In genomic region chr7:149180713-149181112, GRCh38 we compare ENCODE assay signal across 18 cellular contexts.
"Had no signal": no experiment of that assay in that cellular context is flagged by ENCODE, and none has a peak within 500 bp of the region (broad histone marks: within the 10 kb centered on the region; RNA-seq: fewer than 3 reads in every experiment).

No MANE protein-coding gene starts in this region.

- H3K4me1 Mint-ChIP-seq: activated naive CD4-positive, alpha-beta T cell treated with anti-CD3 and anti-CD28 coated beads, Interleukin-2, amount 10 ng/mL, durations not matched to agents 7 days and 5 days; natural killer cell had no signal

- H3K27me3 Mint-ChIP-seq: activated naive CD4-positive, alpha-beta T cell treated with anti-CD3 and anti-CD28 coated beads, Interleukin-2, amount 10 ng/mL, durations not matched to agents 7 days and 5 days; stimulated activated naive B cell treated with anti-CD40 and anti-IgM and Interleukin-4, amounts not matched to agents 10 μg/mL and 1 μg/mL and 100 μg/mL, for 72 hours had no signal

- ATAC-seq: body of pancreas; heart left ventricle; natural killer cell; right lobe of liver; stimulated activated naive B cell treated with anti-CD40 and anti-IgM and Interleukin-4, amounts not matched to agents 10 μg/mL and 1 μg/mL and 100 μg/mL, for 72 hours had no signal

- H3K27ac ChIP-seq: body of pancreas, prostate gland, right lobe of liver, tibial nerve had no signal

- H3K27ac Mint-ChIP-seq: activated naive CD4-positive, alpha-beta T cell treated with anti-CD3 and anti-CD28 coated beads, Interleukin-2, amount 10 ng/mL, durations not matched to agents 7 days and 5 days; activated T-helper 2 cell treated with anti-CD3 and anti-CD28 coated beads, Interferon-gamma antibody, Interleukin-2, Interleukin-4, amounts not matched to agents 10 μg/mL and 5 μg/mL and 100 μg/mL, durations not matched to agents 14 hours and 24 hours and 36 hours; natural killer cell; stimulated activated naive B cell treated with anti-CD40 and anti-IgM and Interleukin-4, amounts not matched to agents 10 μg/mL and 1 μg/mL and 100 μg/mL, for 72 hours had no signal

- H3K4me3 Mint-ChIP-seq: activated naive CD4-positive, alpha-beta T cell treated with anti-CD3 and anti-CD28 coated beads, Interleukin-2, amount 10 ng/mL, durations not matched to agents 7 days and 5 days; natural killer cell; stimulated activated naive B cell treated with anti-CD40 and anti-IgM and Interleukin-4, amounts not matched to agents 10 μg/mL and 1 μg/mL and 100 μg/mL, for 72 hours had no signal

- FAIRE-seq: endometrium, frontal cortex had no signal

- H3K9me3 Mint-ChIP-seq: activated naive CD4-positive, alpha-beta T cell treated with anti-CD3 and anti-CD28 coated beads, Interleukin-2, amount 10 ng/mL, durations not matched to agents 7 days and 5 days; activated T-helper 2 cell treated with anti-CD3 and anti-CD28 coated beads, Interferon-gamma antibody, Interleukin-2, Interleukin-4, amounts not matched to agents 10 μg/mL and 5 μg/mL and 100 μg/mL, durations not matched to agents 14 hours and 24 hours and 36 hours; natural killer cell; stimulated activated naive B cell treated with anti-CD40 and anti-IgM and Interleukin-4, amounts not matched to agents 10 μg/mL and 1 μg/mL and 100 μg/mL, for 72 hours had no signal

- DNase-seq: activated CD4-positive, alpha-beta T cell treated with anti-CD3 and anti-CD28 coated beads for 1 hour; activated CD4-positive, alpha-beta T cell treated with anti-CD3 and anti-CD28 coated beads, Interleukin-2, amount 50 U/mL, for 48 hours; activated CD8-positive, alpha-beta memory T cell treated with anti-CD3 and anti-CD28 coated beads, Interleukin-2, amount 50 U/mL, for 4 hours; activated naive CD4-positive, alpha-beta T cell treated with anti-CD3 and anti-CD28 coated beads, Interleukin-2, amount 10 ng/mL, durations not matched to agents 7 days and 5 days; body of pancreas; dorsolateral prefrontal cortex; heart left ventricle; natural killer cell; right lobe of liver; spleen; stimulated activated CD4-positive, alpha-beta T cell treated with anti-CD3 and anti-CD28 coated beads, Interleukin-1b, Interleukin-23, amount 100 ng/mL, for 48 hours; stimulated activated naive B cell treated with anti-CD40 and anti-IgM and Interleukin-4, amounts not matched to agents 10 μg/mL and 1 μg/mL and 100 μg/mL, for 72 hours; SW 1271 had no signal
